ENCODE assay signal across 13 cellular contexts in the genomic region with DNA sequence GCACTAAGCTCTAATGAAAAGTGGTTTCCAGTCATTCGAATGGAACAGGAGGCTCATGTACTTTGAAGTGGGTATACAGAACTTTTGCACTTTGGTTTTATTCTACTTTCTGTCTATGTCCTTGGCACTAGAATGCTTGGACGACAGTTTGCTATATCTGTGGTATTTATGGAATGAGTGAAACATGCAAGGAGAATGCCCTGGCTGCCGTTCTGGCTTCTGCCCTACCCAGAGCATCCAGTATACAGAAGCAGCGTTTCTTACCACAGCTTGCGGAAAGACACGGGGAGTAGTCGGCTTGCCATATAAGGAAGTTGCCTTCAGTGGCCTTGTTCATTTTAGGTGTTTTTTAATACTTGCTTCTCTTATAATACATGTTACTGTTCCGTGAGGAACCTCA.
DNase-seq lines count a peak whose midpoint lies in the region; ATAC-seq and TF ChIP-seq lines count a peak whose summit lies in the region.
"Had no signal": no experiment of that assay in that cellular context is flagged by ENCODE, and none has a peak within 500 bp of the region (broad histone marks: within the 10 kb centered on the region; RNA-seq: fewer than 3 reads in every experiment).

No MANE protein-coding gene starts in this region.

- TF ChIP-seq EP300 in Ishikawa (IDR thresholded peaks at IDR 0.05; ENCODE audit: borderline replicate concordance): no peak

- H3K27me3 ChIP-seq in neural progenitor cell: no peaks in the 10 kb centered on the region
- H3K27me3 ChIP-seq: BLaER1 treated with 17β-estradiol and CSF1 and Interleukin-3, amounts not matched to agents 10 nM and 100 nM had no signal

- no peaks in the 10 kb centered on the region for H3F3A ChIP-seq in neural progenitor cell (ENCODE audit: low read depth)

- no peak for TF ChIP-seq CTCF in AG04449 (IDR thresholded peaks at IDR 0.05; ENCODE audit: insufficient read depth, low read length, missing control alignments)
- peak; percentile 2 for TF ChIP-seq CTCF in choroid plexus epithelial cell (conservative IDR thresholded peaks at IDR 0.05; ENCODE audit: low read depth, low read length)
- TF ChIP-seq CTCF in neural progenitor cell (IDR thresholded peaks at IDR 0.05): no peak

- TF ChIP-seq RAD21 in Ishikawa (IDR thresholded peaks at IDR 0.05; ENCODE audit: low read depth): no peak

- H3K9me3 Mint-ChIP-seq in neural progenitor cell: peaks cover 6% of the 10 kb centered on the region
- H3K9me3 Mint-ChIP-seq: stimulated activated effector memory CD8-positive, alpha-beta T cell treated with anti-CD3 and anti-CD28 coated beads, Interleukin-12 subunit alpha, Interleukin-12 subunit beta, amount 100 ng/mL, for 72 hours had no signal

- peaks cover 40% of the 10 kb centered on the region for H3K79me2 ChIP-seq in neural progenitor cell (ENCODE audit: low read depth)

- DNase-seq in AG04449 (ENCODE audit: low read depth, low spot score) (peak; percentile 77), choroid plexus epithelial cell (ENCODE audit: low read depth) (peak; percentile 90), kidney tubule cell (ENCODE audit: low spot score) (peak; percentile 94), neural progenitor cell (ENCODE audit: low spot score) (no peak), SHP77 treated with DMSO at 0.1 percent for 48 hours (lab: John Stamatoyannopoulos, UW) (no peak), dermis blood vessel endothelial cell (no peak)
- DNase-seq: activated gamma-delta T cell, NCI-H1092 treated with DMSO at 0.1 percent for 48 hours, small intestine had no signal

- H3K27ac ChIP-seq in neural progenitor cell: no peak overlapping the region
- H3K27ac ChIP-seq: BLaER1 treated with 17β-estradiol and CSF1 and Interleukin-3, amounts not matched to agents 10 nM and 100 nM had no signal

- ATAC-seq in GM21447 (IDR thresholded peaks at IDR 0.05; ENCODE audit: unreplicated experiment): no peak
- ATAC-seq: stimulated activated effector memory CD8-positive, alpha-beta T cell treated with anti-CD3 and anti-CD28 coated beads, Interleukin-12 subunit alpha, Interleukin-12 subunit beta, amount 100 ng/mL, for 72 hours had no signal

- no peak overlapping the region for H3K4me2 ChIP-seq in neural progenitor cell
- H3K4me2 ChIP-seq: BLaER1 treated with 17β-estradiol and CSF1 and Interleukin-3, amounts not matched to agents 10 nM and 100 nM had no signal

- peaks cover 11% of the 10 kb centered on the region for H4K20me1 ChIP-seq in neural progenitor cell (ENCODE audit: low read depth)

- H3K9ac ChIP-seq in neural progenitor cell: no peak overlapping the region
- H3K9ac ChIP-seq: BLaER1 treated with 17β-estradiol and CSF1 and Interleukin-3, amounts not matched to agents 10 nM and 100 nM had no signal

- H2AFZ ChIP-seq in neural progenitor cell (replicated peaks): no peak overlapping the region

- no peaks in the 10 kb centered on the region for H3K4me1 ChIP-seq in neural progenitor cell

- H3K27ac Mint-ChIP-seq in neural progenitor cell: no peak overlapping the region
- H3K27ac Mint-ChIP-seq: stimulated activated effector memory CD8-positive, alpha-beta T cell treated with anti-CD3 and anti-CD28 coated beads, Interleukin-12 subunit alpha, Interleukin-12 subunit beta, amount 100 ng/mL, for 72 hours had no signal

- H3K4me1 Mint-ChIP-seq in neural progenitor cell: no peaks in the 10 kb centered on the region

- CTCF ChIA-PET in AG04449 (lab: Yijun Ruan, JAX): no interaction called here

- H3K36me3 Mint-ChIP-seq in neural progenitor cell: peaks cover 14% of the 10 kb centered on the region
- H3K36me3 Mint-ChIP-seq: stimulated activated effector memory CD8-positive, alpha-beta T cell treated with anti-CD3 and anti-CD28 coated beads, Interleukin-12 subunit alpha, Interleukin-12 subunit beta, amount 100 ng/mL, for 72 hours had no signal

- H3K9me3 ChIP-seq in neural progenitor cell (ENCODE audit: low read depth): no peaks in the 10 kb centered on the region
- H3K9me3 ChIP-seq: BLaER1 treated with 17β-estradiol and CSF1 and Interleukin-3, amounts not matched to agents 10 nM and 100 nM had no signal

- H3K4me3 ChIP-seq in AG04449 (ENCODE audit: low read depth, low read length) (no peak overlapping the region), choroid plexus epithelial cell (ENCODE audit: low read depth, low read length) (no peak overlapping the region), neural progenitor cell (no peak overlapping the region)
- H3K4me3 ChIP-seq: BLaER1 treated with 17β-estradiol and CSF1 and Interleukin-3, amounts not matched to agents 10 nM and 100 nM had no signal

- peaks cover 6% of the 10 kb centered on the region for H3K27me3 Mint-ChIP-seq in neural progenitor cell (ENCODE audit: insufficient read depth, low read depth)

- H3K36me3 ChIP-seq in neural progenitor cell: no peaks in the 10 kb centered on the region

- POLR2A ChIA-PET in AG04449 (lab: Yijun Ruan, JAX): interaction anchor here (0.6 kb wide), 1 partner anchor 227 kb away, joined by 3 read pairs; no protein-coding TSS in a partner anchor

- H3K4me3 Mint-ChIP-seq in neural progenitor cell: no peak overlapping the region
- H3K4me3 Mint-ChIP-seq: stimulated activated effector memory CD8-positive, alpha-beta T cell treated with anti-CD3 and anti-CD28 coated beads, Interleukin-12 subunit alpha, Interleukin-12 subunit beta, amount 100 ng/mL, for 72 hours had no signal

TF ChIP-seq in Ishikawa, 13 proteins besides CTCF, POLR2A, EP300 and RAD21:
- TF ChIP-seq TEAD4 (IDR thresholded peaks at IDR 0.05): peak; percentile 48; the same call in 1 of the 2 replicates
- no peak for TF ChIP-seq CREB1 (IDR thresholded peaks at IDR 0.05; ENCODE audit: low read depth)

Comparison
In these comparisons a context has a peak if more than half of its experiments do, and no peak if none do; other contexts are left out.
1. DNase-seq: peak in AG04449 (single experiment), choroid plexus epithelial cell (single experiment) and kidney tubule cell (single experiment); none in neural progenitor cell (single experiment), SHP77 treated with DMSO at 0.1 percent for 48 hours (single experiment) and dermis blood vessel endothelial cell (single experiment).